ENCODE assay signal across 23 cellular contexts in the genomic region with DNA sequence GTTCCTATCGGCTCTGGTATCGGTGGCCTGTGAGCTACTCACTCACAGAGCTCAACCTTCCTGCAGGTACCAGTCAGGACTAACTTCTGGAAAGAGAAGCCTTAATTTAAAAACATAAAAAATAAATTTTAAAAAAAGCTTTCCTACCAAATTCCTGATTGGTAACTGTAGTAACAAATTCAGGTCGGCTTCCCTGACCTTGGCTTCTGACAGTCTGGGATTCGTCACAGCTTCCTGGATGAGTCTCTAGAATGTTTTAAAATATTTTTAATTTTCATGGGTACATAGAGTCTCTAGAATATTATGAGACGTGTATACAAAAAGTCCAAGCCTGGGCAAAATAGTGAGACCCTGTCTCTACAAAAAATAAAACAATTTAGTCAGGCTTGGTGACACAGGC.
"Had no signal": no experiment of that assay in that cellular context is flagged by ENCODE, and none has a peak within 500 bp of the region (broad histone marks: within the 10 kb centered on the region; RNA-seq: fewer than 3 reads in every experiment).

No MANE protein-coding gene starts in this region.

- H3K36me3 Mint-ChIP-seq: stimulated activated effector memory CD8-positive, alpha-beta T cell treated with anti-CD3 and anti-CD28 coated beads, Interleukin-12 subunit alpha, Interleukin-12 subunit beta, amount 100 ng/mL, for 72 hours had no signal

- H3K27me3 ChIP-seq: suprapubic skin, tibial nerve had no signal

- DNase-seq: activated CD4-positive, alpha-beta T cell treated with anti-CD3 and anti-CD28 coated beads for 36 hours; activated CD4-positive, alpha-beta T cell treated with anti-CD3 and anti-CD28 coated beads, Interleukin-2, amount 50 U/mL, for 4 hours; activated CD8-positive, alpha-beta memory T cell treated with anti-CD3 and anti-CD28 coated beads, Interleukin-2, amount 50 U/mL, for 48 hours; activated naive CD4-positive, alpha-beta T cell; activated T-cell treated with anti-CD3 and anti-CD28 coated beads, Interleukin-2, amount 50 U/mL, for 4 hours; amygdala; cerebellar nuclear complex; glutamatergic neuron; hypothalamus; left ventricle myocardium superior; occipital lobe; small intestine; stimulated activated CD4-positive, alpha-beta T cell treated with anti-CD3 and anti-CD28 coated beads, Interleukin-2, amount 100 ng/mL, for 24 hours; stomach; T-helper 9 cell had no signal

- H3K9me3 Mint-ChIP-seq: activated T-cell treated with anti-CD3 and anti-CD28 coated beads, Interleukin-2, amount 50 U/mL, for 4 hours; activated T-helper 2 cell treated with anti-CD3 and anti-CD28 coated beads, Interferon-gamma antibody, Interleukin-2, Interleukin-4, amounts not matched to agents 10 μg/mL and 5 μg/mL and 100 μg/mL, durations not matched to agents 14 hours and 24 hours and 36 hours; endodermal cell; nephron; stimulated activated effector memory CD8-positive, alpha-beta T cell treated with anti-CD3 and anti-CD28 coated beads, Interleukin-12 subunit alpha, Interleukin-12 subunit beta, amount 100 ng/mL, for 72 hours had no signal

- H3K4me1 Mint-ChIP-seq: stimulated activated effector memory CD8-positive, alpha-beta T cell treated with anti-CD3 and anti-CD28 coated beads, Interleukin-12 subunit alpha, Interleukin-12 subunit beta, amount 100 ng/mL, for 72 hours had no signal

- H3K36me3 ChIP-seq: stomach, suprapubic skin, tibial nerve had no signal

- H3K4me3 Mint-ChIP-seq: activated CD4-positive, alpha-beta T cell treated with anti-CD3 and anti-CD28 coated beads for 36 hours; activated T-cell treated with anti-CD3 and anti-CD28 coated beads, Interleukin-2, amount 50 U/mL, for 4 hours; endodermal cell; nephron; stimulated activated effector memory CD8-positive, alpha-beta T cell treated with anti-CD3 and anti-CD28 coated beads, Interleukin-12 subunit alpha, Interleukin-12 subunit beta, amount 100 ng/mL, for 72 hours had no signal

- ATAC-seq: activated CD4-positive, alpha-beta T cell treated with anti-CD3 and anti-CD28 coated beads for 36 hours; activated T-cell treated with anti-CD3 and anti-CD28 coated beads, Interleukin-2, amount 50 U/mL, for 4 hours; left ventricle myocardium superior; sciatic nerve; stimulated activated effector memory CD8-positive, alpha-beta T cell treated with anti-CD3 and anti-CD28 coated beads, Interleukin-12 subunit alpha, Interleukin-12 subunit beta, amount 100 ng/mL, for 72 hours had no signal

- H3K27ac ChIP-seq: coronary artery, stomach, suprapubic skin, tibial nerve had no signal

- H3K27ac Mint-ChIP-seq: activated CD4-positive, alpha-beta T cell treated with anti-CD3 and anti-CD28 coated beads for 36 hours; activated T-helper 2 cell treated with anti-CD3 and anti-CD28 coated beads, Interferon-gamma antibody, Interleukin-2, Interleukin-4, amounts not matched to agents 10 μg/mL and 5 μg/mL and 100 μg/mL, durations not matched to agents 14 hours and 24 hours and 36 hours; nephron; stimulated activated effector memory CD8-positive, alpha-beta T cell treated with anti-CD3 and anti-CD28 coated beads, Interleukin-12 subunit alpha, Interleukin-12 subunit beta, amount 100 ng/mL, for 72 hours had no signal

- H3K9me3 ChIP-seq: stomach, suprapubic skin, tibial nerve had no signal

- H3K4me1 ChIP-seq: suprapubic skin had no signal

- H3K4me3 ChIP-seq: coronary artery, stomach, suprapubic skin, tibial nerve had no signal
